In the genomic region with DNA sequence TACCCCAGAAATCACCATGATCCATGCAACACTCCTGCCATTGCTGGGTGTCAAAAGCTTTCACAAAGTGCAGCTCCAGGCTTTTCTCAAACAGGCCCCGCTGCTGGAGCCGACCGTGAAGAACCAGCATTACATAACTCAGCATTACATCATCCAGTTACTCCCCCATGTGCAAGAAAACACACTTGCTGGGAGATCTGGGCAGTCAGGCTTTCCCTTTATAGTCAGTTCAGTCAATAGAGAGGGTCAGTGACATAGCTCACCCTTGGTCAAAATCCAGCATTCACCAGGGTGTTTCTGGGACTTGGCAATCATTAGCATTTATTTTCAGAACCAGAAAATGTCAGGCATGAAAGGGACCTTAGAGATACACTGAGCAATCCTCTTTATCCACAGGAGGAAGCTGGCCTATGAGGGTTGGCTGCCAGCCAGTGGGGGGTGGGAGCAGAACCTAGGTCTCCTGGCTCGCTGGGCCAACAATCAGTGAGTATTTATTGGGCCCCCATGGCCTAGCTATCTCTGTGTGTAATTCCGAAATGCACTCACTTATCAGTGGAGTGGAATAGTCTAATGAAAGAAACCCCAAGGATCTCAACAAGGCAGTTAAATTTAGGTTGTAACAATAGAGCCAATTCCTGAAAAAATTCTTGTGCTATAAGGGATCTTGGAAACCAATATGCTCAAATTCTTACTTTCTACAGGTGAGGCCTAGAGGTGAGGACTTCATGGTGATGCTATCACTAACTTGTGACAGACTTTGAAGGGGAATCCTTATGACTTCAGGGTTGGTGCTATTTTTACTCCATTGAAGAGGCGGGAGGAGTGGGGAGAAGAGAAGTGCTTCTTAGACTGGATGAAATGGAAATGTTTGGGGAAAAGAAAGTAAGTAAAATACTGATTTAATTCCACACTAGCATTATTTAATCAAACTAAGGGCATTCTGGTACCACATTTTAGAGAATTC, we compare ENCODE assay signal across 8 cellular contexts. TPM values are rescaled to one million over a fixed set of nuclear protein-coding genes. Genes with fewer than 3 reads are reported as not detected.
A peak's percentile ranks its signal among the peaks of the same experiment; 100 is the strongest.
DNase-seq lines count a peak whose midpoint lies in the region; ATAC-seq lines count a peak whose summit lies in the region.

No MANE protein-coding gene starts in this region.

- ATAC-seq in GM19328 (IDR thresholded peaks at IDR 0.05; ENCODE audit: unreplicated experiment) (no peak), GM19455 (IDR thresholded peaks at IDR 0.05; ENCODE audit: unreplicated experiment) (no peak)

- DNase-seq in C1 segment of cervical spinal cord (lab: John Stamatoyannopoulos, UW) = peak in 13 of 14 donors; percentile 32 to 90 (median 68)
- peak; percentile 52 for DNase-seq in NCI-H446 treated with DMSO at 0.1 percent for 48 hours (lab: John Stamatoyannopoulos, UW)
- peak; percentile 71 for DNase-seq in dermis blood vessel endothelial cell
- DNase-seq in middle frontal gyrus (ENCODE audit: extremely low spot score, low spot score) = peak; percentile 88
- no peak for DNase-seq in cortex of kidney (lab: John Stamatoyannopoulos, UW)
- DNase-seq in islet precursor cell = no peak

RNA-seq across cellular contexts. Expression of a gene that starts 54.6 kb away (rescaled TPM):
- total RNA-seq in dermis blood vessel endothelial cell = 14.4 and 18.5 TPM in 2 replicates

RNA-seq across cellular contexts. Expression of a gene that starts 55.2 kb away (rescaled TPM):
- total RNA-seq in dermis blood vessel endothelial cell = 28.5 and 36.6 TPM in 2 replicates

Comparison
In these comparisons a context has a peak if more than half of its experiments do, and no peak if none do; other contexts are left out.
1. DNase-seq: peak in C1 segment of cervical spinal cord (13 of 14), NCI-H446 treated with DMSO at 0.1 percent for 48 hours (single experiment), dermis blood vessel endothelial cell (single experiment) and middle frontal gyrus (single experiment); none in cortex of kidney (single experiment) and islet precursor cell (single experiment).